Comparison of ENCODE assay signal across 12 cellular contexts in the genomic region with DNA sequence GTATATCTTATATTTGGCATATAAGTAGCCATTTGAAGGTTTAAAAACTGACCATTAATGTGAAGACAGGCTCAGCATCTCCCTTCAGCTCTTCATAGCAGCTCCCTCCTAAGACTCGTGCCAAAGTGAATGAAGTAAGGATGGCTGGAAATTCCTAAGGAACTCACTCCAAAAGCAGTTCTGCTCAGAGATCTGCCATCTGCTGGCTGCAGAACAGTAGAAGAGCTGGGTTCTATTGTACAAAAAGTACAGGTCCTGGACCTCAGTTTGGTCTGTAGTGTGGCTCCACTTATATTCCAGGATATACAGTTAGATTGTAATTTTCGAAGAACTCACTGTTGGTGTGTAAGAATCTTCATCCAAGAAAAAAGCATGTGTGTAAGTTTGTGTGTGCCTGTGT.
DNase-seq lines count a peak whose midpoint lies in the region; ATAC-seq, FAIRE-seq and TF ChIP-seq lines count a peak whose summit lies in the region.
"Had no signal": no experiment of that assay in that cellular context is flagged by ENCODE, and none has a peak within 500 bp of the region (broad histone marks: within the 10 kb centered on the region; RNA-seq: fewer than 3 reads in every experiment).

No MANE protein-coding gene starts in this region.

- no peaks in the 10 kb centered on the region for H4K20me1 ChIP-seq in HepG2 (ENCODE audit: insufficient read depth, low read length)

- peaks cover 4 to 55% (median 30%) of the 10 kb centered on the region in 4 donors for H3K36me3 ChIP-seq in liver (ENCODE audit: control insufficient read depth in 4 of 4, insufficient read depth in 3 of 4, low read depth in 1 of 4, low read length in 3 of 4)
- peaks cover 8 to 36% of the 10 kb centered on the region in 2 experiments; a peak in 4 of 5 replicates for H3K36me3 ChIP-seq in HepG2 (replicated peaks in 1 of 2; ENCODE audit: control insufficient read depth in 1 of 2, insufficient read depth in 2 of 2, low read length in 2 of 2)
- peaks cover 40 to 49% of the 10 kb centered on the region in 2 donors for H3K36me3 ChIP-seq in kidney (ENCODE audit: control insufficient read depth in 1 of 2, insufficient read depth in 2 of 2, low read length in 2 of 2)

- CTCF ChIA-PET in HepG2 (lab: Yijun Ruan, JAX; ENCODE audit: low intra/inter-chr PET ratio, low total read pairs) (no interaction called here), GM10248 (lab: Yijun Ruan, JAX) (no interaction called here)

- no peak overlapping the region for H3K9ac ChIP-seq in liver (ENCODE audit: low read depth in 1 of 2, low read length in 2 of 2)
- H3K9ac ChIP-seq in HepG2 (ENCODE audit: insufficient read depth, low read depth, low read length) = no peak overlapping the region
- no peak overlapping the region for H3K9ac ChIP-seq in kidney (ENCODE audit: low read length in 2 of 2)

- no TSS peak for BruUV-seq in HepG2 (replicated peaks; lab: Mats Ljungman, UMichigan)

- no peaks in the 10 kb centered on the region for H3K4me1 Mint-ChIP-seq in activated T-cell treated with anti-CD3 and anti-CD28 coated beads, Interleukin-2, amount 50 U/mL, for 72 hours (ENCODE audit: low read depth)
- H3K4me1 Mint-ChIP-seq: immature natural killer cell had no signal

- H3K27me3 ChIP-seq in liver (ENCODE audit: control insufficient read depth in 4 of 4, insufficient read depth in 4 of 4, low read length in 3 of 4) (no peaks in the 10 kb centered on the region), HepG2 (ENCODE audit: control insufficient read depth in 1 of 2, insufficient read depth in 2 of 2, low read length in 2 of 2) (no peaks in the 10 kb centered on the region)

- ATAC-seq in HepG2 = no peak
- ATAC-seq in activated T-cell treated with anti-CD3 and anti-CD28 coated beads, Interleukin-2, amount 50 U/mL, for 72 hours (replicated peaks in 1 of 2) = no peak
- no peak for ATAC-seq in GM21825 (IDR thresholded peaks at IDR 0.05; ENCODE audit: unreplicated experiment)
- ATAC-seq in esophagus mucosa = no peak
- ATAC-seq: activated CD8-positive, alpha-beta T cell treated with anti-CD3 and anti-CD28 coated beads for 36 hours had no signal

- no peaks in the 10 kb centered on the region for H3K4me1 ChIP-seq in liver (ENCODE audit: control insufficient read depth in 4 of 4, insufficient read depth in 4 of 4, low read length in 3 of 4)
- no peaks in the 10 kb centered on the region for H3K4me1 ChIP-seq in HepG2 (ENCODE audit: insufficient read depth, low read length)
- no peaks in the 10 kb centered on the region for H3K4me1 ChIP-seq in kidney (ENCODE audit: control insufficient read depth in 1 of 2, insufficient read depth in 1 of 2, low read depth in 1 of 2, low read length in 2 of 2)

- H3K9me3 ChIP-seq in liver (ENCODE audit: control insufficient read depth in 4 of 4, low read length in 3 of 4) (no peaks in the 10 kb centered on the region), HepG2 (ENCODE audit: low read length) (no peaks in the 10 kb centered on the region), kidney (ENCODE audit: control insufficient read depth in 1 of 2, low read length in 2 of 2) (no peaks in the 10 kb centered on the region)

- no peak for TF ChIP-seq EP300 in HepG2 (IDR thresholded peaks at IDR 0.05; ENCODE audit: low read depth in 2 of 2, low read length in 2 of 2)
- TF ChIP-seq EP300 in HepG2 (CRISPR knock-in tag; IDR thresholded peaks at IDR 0.05; ENCODE audit: borderline replicate concordance) = no peak

- TF ChIP-seq POLR2A in HepG2 (IDR thresholded peaks at IDR 0.05; ENCODE audit: insufficient read depth in 1 of 2, low read depth in 2 of 2, low read length in 2 of 2) = no peak

- H3K27ac ChIP-seq in liver (ENCODE audit: low read depth in 1 of 2, low read length in 2 of 2) (no peak overlapping the region), HepG2 (ENCODE audit: extremely low read length, insufficient read depth, low read length) (no peak overlapping the region), kidney (ENCODE audit: low read depth in 2 of 2, low read length in 2 of 2) (no peak overlapping the region)

- TF ChIP-seq RAD21 in liver (IDR thresholded peaks at IDR 0.05) (peak; percentile 16 to 53), HepG2 (CRISPR knock-in tag; IDR thresholded peaks at IDR 0.05) (no peak)

- in situ Hi-C loops in HepG2 (cut with HindIII; ENCODE audit: extremely low pct_ligation_motif_present, low pct_unique_long_range_greater_than_20kb) = no loop called here

- intact Hi-C loops in HepG2 (cut with micrococcal nuclease; ENCODE audit: unreplicated experiment) = no loop called here
- intact Hi-C loops in kidney (cut with DNase I) = no loop called here

- H3K27ac Mint-ChIP-seq in activated T-cell treated with anti-CD3 and anti-CD28 coated beads, Interleukin-2, amount 50 U/mL, for 72 hours = no peak overlapping the region
- H3K27ac Mint-ChIP-seq: activated CD8-positive, alpha-beta T cell treated with anti-CD3 and anti-CD28 coated beads for 36 hours; immature natural killer cell had no signal

- WGBS in liver = 85% methylated on average over 2 of the region's 2 CpGs
- 93% methylated on average over 2 of the region's 2 CpGs for WGBS in HepG2 (ENCODE audit: low lambda C conversion rate)

- FAIRE-seq in HepG2 (lab: Jason Lieb, UNC) = no peak
- no peak for FAIRE-seq in kidney (lab: Jason Lieb, UNC)

- no peaks in the 10 kb centered on the region for H3K36me3 Mint-ChIP-seq in activated T-cell treated with anti-CD3 and anti-CD28 coated beads, Interleukin-2, amount 50 U/mL, for 72 hours (ENCODE audit: insufficient read depth in 2 of 2)
- H3K36me3 Mint-ChIP-seq: immature natural killer cell had no signal

- TF ChIP-seq CTCF in liver (IDR thresholded peaks at IDR 0.05; ENCODE audit: low read depth, low read length, missing input control) (no peak), HepG2 (CRISPR knock-in tag; IDR thresholded peaks at IDR 0.05) (no peak), kidney (IDR thresholded peaks at IDR 0.05; ENCODE audit: borderline replicate concordance, extremely low read depth, insufficient read depth) (peak; percentile 9), GM10248 (IDR thresholded peaks at IDR 0.05; ENCODE audit: control extremely low read depth, extremely low read depth, low read depth, missing control alignments) (no peak)

- POLR2A ChIA-PET in HepG2 (lab: Yijun Ruan, JAX) = no interaction called here
- POLR2A ChIA-PET in GM10248 (lab: Yijun Ruan, JAX) = no interaction called here

- DNase-seq in HepG2 (ENCODE audit: low spot score) (no peak), dedifferentiated amniotic fluid mesenchymal stem cell (ENCODE audit: extremely low spot score) (peak; percentile 78), kidney (no peak), GM10248 (ENCODE audit: extremely low spot score) (no peak)
- DNase-seq in activated T-cell treated with anti-CD3 and anti-CD28 coated beads, Interleukin-2, amount 50 U/mL, for 72 hours = no peak
- DNase-seq: activated CD8-positive, alpha-beta T cell treated with anti-CD3 and anti-CD28 coated beads for 36 hours; AML-193; immature natural killer cell; NCI-H1105 had no signal

- no peaks in the 10 kb centered on the region for H3K79me2 ChIP-seq in HepG2 (ENCODE audit: insufficient read depth, low read length)

- H3K4me2 ChIP-seq in HepG2 (ENCODE audit: low read depth, low read length) = no peak overlapping the region

- H3K27me3 Mint-ChIP-seq in activated T-cell treated with anti-CD3 and anti-CD28 coated beads, Interleukin-2, amount 50 U/mL, for 72 hours (ENCODE audit: low read depth) = peaks cover 6% of the 10 kb centered on the region

- H3K4me3 ChIP-seq in liver (ENCODE audit: low read depth in 1 of 3, low read length in 3 of 3) = no peak overlapping the region
- no peak overlapping the region for H3K4me3 ChIP-seq in HepG2 (replicated peaks in 1 of 3; ENCODE audit: insufficient read depth in 1 of 3, low read depth in 2 of 3, low read length in 3 of 3)
- H3K4me3 ChIP-seq in kidney (ENCODE audit: low read length in 2 of 2) = no peak overlapping the region

- H3K4me3 Mint-ChIP-seq in activated T-cell treated with anti-CD3 and anti-CD28 coated beads, Interleukin-2, amount 50 U/mL, for 72 hours = no peak overlapping the region
- H3K4me3 Mint-ChIP-seq: activated CD8-positive, alpha-beta T cell treated with anti-CD3 and anti-CD28 coated beads for 36 hours; immature natural killer cell had no signal

- H3K9me3 Mint-ChIP-seq in activated T-cell treated with anti-CD3 and anti-CD28 coated beads, Interleukin-2, amount 50 U/mL, for 72 hours = no peaks in the 10 kb centered on the region
- H3K9me3 Mint-ChIP-seq: activated CD8-positive, alpha-beta T cell treated with anti-CD3 and anti-CD28 coated beads for 36 hours; immature natural killer cell had no signal

- no peak overlapping the region for H2AFZ ChIP-seq in HepG2 (ENCODE audit: low read length)

TF ChIP-seq in liver, 16 proteins besides CTCF, POLR2A, EP300 and RAD21:
- TF ChIP-seq TAF1 (conservative IDR thresholded peaks at IDR 0.05) (no peak), HNF4G (IDR thresholded peaks at IDR 0.05) (no peak), GABPA (IDR thresholded peaks at IDR 0.05 in 1 of 2, conservative IDR thresholded peaks at IDR 0.05 in 1 of 2) (no peak)

TF ChIP-seq in HepG2, 621 proteins besides CTCF, POLR2A, EP300 and RAD21 (continues in another document):
- TF ChIP-seq IKZF1 (IDR thresholded peaks at IDR 0.05) (no peak), YEATS4 (CRISPR knock-in tag; IDR thresholded peaks at IDR 0.05; ENCODE audit: borderline replicate concordance) (no peak), ZBTB4 (CRISPR knock-in tag; IDR thresholded peaks at IDR 0.05; ENCODE audit: borderline replicate concordance) (no peak), ZFP36 (IDR thresholded peaks at IDR 0.05; ENCODE audit: borderline replicate concordance, low read depth, low read length, partially characterized antibody) (no peak)
